Comparison of ENCODE assay signal across 19 cellular contexts in the genomic region with DNA sequence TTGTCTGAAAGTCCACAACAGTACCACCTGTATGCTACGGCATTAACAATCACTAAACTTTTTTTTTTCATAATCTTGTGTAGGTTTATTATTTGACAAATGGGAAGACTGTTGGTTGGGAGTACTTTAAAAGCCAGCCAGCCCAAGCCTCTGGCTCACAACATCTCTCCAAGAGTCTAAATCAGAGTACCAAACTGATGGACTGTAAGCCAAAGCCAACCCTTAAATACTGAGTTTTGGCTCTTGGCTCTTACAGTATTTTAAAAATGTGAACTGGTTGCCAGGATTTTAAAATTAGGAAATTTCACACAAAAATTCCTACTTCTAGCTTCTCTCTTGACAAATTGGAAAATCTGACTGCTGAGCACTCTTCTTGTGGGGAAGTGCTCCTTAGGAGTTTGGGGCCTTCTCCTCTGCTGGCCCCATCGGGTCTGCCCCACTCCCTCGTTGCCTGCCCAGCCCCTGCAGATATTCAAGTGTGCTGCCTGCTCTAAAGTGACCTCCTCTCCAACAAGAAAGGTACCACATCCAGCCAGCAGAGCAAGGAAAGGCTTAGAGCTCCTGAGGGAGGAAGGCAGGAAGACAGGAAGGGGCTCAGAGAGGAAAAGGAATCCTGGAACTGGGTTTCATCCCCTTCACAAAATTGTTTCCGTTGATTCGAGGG. TPM values are rescaled to one million over a fixed set of nuclear protein-coding genes. Genes with fewer than 3 reads are reported as not detected.
A peak's percentile ranks its signal among the peaks of the same experiment; 100 is the strongest.
DNase-seq lines count a peak whose midpoint lies in the region; ATAC-seq and TF ChIP-seq lines count a peak whose summit lies in the region.
"Had no signal": no experiment of that assay in that cellular context is flagged by ENCODE, and none has a peak within 500 bp of the region (broad histone marks: within the 10 kb centered on the region; RNA-seq: fewer than 3 reads in every experiment).

No MANE protein-coding gene starts in this region.

- CTCF ChIA-PET in WTC11 (lab: Charles Lee): interaction anchor here (0.6 to 3.7 kb wide), 6 partner anchors 9 to 136 kb away, joined by 3 to 28 read pairs (median 6); no protein-coding TSS in a partner anchor

- H3K4me3 Mint-ChIP-seq in WTC11 (no peak overlapping the region), type B pancreatic cell (no peak overlapping the region)

- H3K4me1 ChIP-seq in tibial artery: peaks cover 0 to 15% (median 3%) of the 10 kb centered on the region in 4 donors
- H3K4me1 ChIP-seq: BLaER1 treated with 17β-estradiol and CSF1 and Interleukin-3, amounts not matched to agents 10 nM and 100 nM; SJSA1 had no signal

- intact Hi-C loops in tibial artery (cut with DNase I; ENCODE audit: low total_unique reads): no loop called here

- ATAC-seq in WTC11: peak; percentile 94
- ATAC-seq in HG03442 (IDR thresholded peaks at IDR 0.05; ENCODE audit: unreplicated experiment): no peak

- H3K27ac ChIP-seq in tibial artery: peak overlapping the region; percentile 59 to 73
- H3K27ac ChIP-seq: BLaER1 treated with 17β-estradiol and CSF1 and Interleukin-3, amounts not matched to agents 10 nM and 100 nM; RWPE1; SJSA1 had no signal

- POLR2A ChIA-PET in WTC11 (lab: Charles Lee): interaction anchor here (1.1 kb wide), 1 partner anchor 22 kb away, joined by 3 read pairs; no protein-coding TSS in a partner anchor

- no peaks in the 10 kb centered on the region for H3K27me3 Mint-ChIP-seq in WTC11 (ENCODE audit: low read depth)
- H3K27me3 Mint-ChIP-seq in type B pancreatic cell: no peaks in the 10 kb centered on the region

- H3K4me3 ChIP-seq in tibial artery: no peak overlapping the region
- H3K4me3 ChIP-seq: BLaER1 treated with 17β-estradiol and CSF1 and Interleukin-3, amounts not matched to agents 10 nM and 100 nM; HAP-1; SJSA1 had no signal

- H3K36me3 Mint-ChIP-seq in WTC11 (no peaks in the 10 kb centered on the region), type B pancreatic cell (peaks cover 3% of the 10 kb centered on the region)

- peaks cover 0 to 31% (median 12%) of the 10 kb centered on the region in 3 donors for H3K36me3 ChIP-seq in tibial artery
- H3K36me3 ChIP-seq: HAP-1, SJSA1 had no signal

- no peaks in the 10 kb centered on the region for H3K9me3 ChIP-seq in tibial artery
- H3K9me3 ChIP-seq: HAP-1, SJSA1 had no signal

- H3K27me3 ChIP-seq in tibial artery: no peaks in the 10 kb centered on the region
- H3K27me3 ChIP-seq: BLaER1 treated with 17β-estradiol and CSF1 and Interleukin-3, amounts not matched to agents 10 nM and 100 nM; SJSA1 had no signal

- H3K27ac Mint-ChIP-seq in WTC11 (no peak overlapping the region), type B pancreatic cell (no peak overlapping the region)

- DNase-seq in NCI-H2227 (lab: John Stamatoyannopoulos, UW; ENCODE audit: unreplicated experiment) (peak; percentile 2), NCI-H2227 treated with DMSO at 0.1 percent for 48 hours (lab: John Stamatoyannopoulos, UW) (no peak), WTC11 (ENCODE audit: low spot score) (no peak), iPS-NIHi7 (ENCODE audit: extremely low spot score) (peak; percentile 34), tibial artery (no peak), cortex of kidney (lab: John Stamatoyannopoulos, UW) (no peak), type B pancreatic cell (ENCODE audit: extremely low spot score, unreplicated experiment) (no peak)
- DNase-seq: 8988T; Kasumi-1; NCI-H187 treated with DMSO at 0.1 percent for 48 hours; NCI-H2171 treated with DMSO at 0.1 percent for 48 hours; NCI-H524 treated with DMSO at 0.1 percent for 48 hours; NK-92 treated with Interleukin-12 subunit alpha and Interleukin-12 subunit beta, amount 100 ng/mL, for 24 hours; OCI-M1 had no signal

- H3K9me3 Mint-ChIP-seq in WTC11 (no peaks in the 10 kb centered on the region), type B pancreatic cell (no peaks in the 10 kb centered on the region)

- H3K4me1 Mint-ChIP-seq in WTC11 (peaks cover 6% of the 10 kb centered on the region; the same call in 1 of the 2 replicates), type B pancreatic cell (ENCODE audit: unreplicated experiment) (no peaks in the 10 kb centered on the region)

- TF ChIP-seq CTCF in WTC11 (IDR thresholded peaks at IDR 0.05) (no peak), tibial artery (IDR thresholded peaks at IDR 0.05) (no peak), type B pancreatic cell (conservative IDR thresholded peaks at IDR 0.05) (no peak)

TF ChIP-seq in WTC11, 78 proteins besides CTCF, POLR2A, EP300 and RAD21:
- TF ChIP-seq TP53 (CRISPR knock-in tag; IDR thresholded peaks at IDR 0.05): no peak

RNA-seq across cellular contexts. Expression of gene TMOD1, which starts 21.8 kb away (rescaled TPM):
- 1.0 to 1.6 TPM (median 1.4 TPM) in 3 replicates for total RNA-seq in WTC11 (2021)
- 10.5 and 12.9 TPM in 2 replicates for total RNA-seq in type B pancreatic cell (ENCODE audit: low replicate concordance)
- total RNA-seq: SJSA1 had no signal

Comparison
In these comparisons a context has a peak if more than half of its experiments do, and no peak if none do; other contexts are left out.
1. DNase-seq: peak in NCI-H2227 (single experiment) and iPS-NIHi7 (single experiment); none in NCI-H2227 treated with DMSO at 0.1 percent for 48 hours (single experiment), WTC11 (single experiment), tibial artery (0 of 2), cortex of kidney (single experiment) and type B pancreatic cell (single experiment).